1 cellular context compared by ENCODE assay signal in genomic region chr4:173281420-173282333, GRCh38.
A peak's percentile ranks its signal among the peaks of the same experiment; 100 is the strongest.
TF ChIP-seq lines count a peak whose summit lies in the region.

No MANE protein-coding gene starts in this region.

TF ChIP-seq in K562, 482 proteins besides CTCF, POLR2A, EP300 and RAD21 (continued from another document):
- TF ChIP-seq DPF2 (IDR thresholded peaks at IDR 0.05) (peak; percentile 74), POLR2AphosphoS5 (IDR thresholded peaks at IDR 0.05; ENCODE audit: control insufficient read depth, insufficient read depth, low read depth, low read length) (peak; percentile 75; the same call in 1 of the 2 replicates), NKRF (IDR thresholded peaks at IDR 0.05; ENCODE audit: borderline replicate concordance) (peak; percentile 68), TEAD4 (IDR thresholded peaks at IDR 0.05; ENCODE audit: low read length) (peak; percentile 86), TEAD4 (CRISPR knock-in tag; IDR thresholded peaks at IDR 0.05; ENCODE audit: borderline replicate concordance) (no peak), ZNF766 (CRISPR knock-in tag; conservative IDR thresholded peaks at IDR 0.05) (peak; percentile 94), CBFA2T3 (IDR thresholded peaks at IDR 0.05) (peak; percentile 84), ATF7 (IDR thresholded peaks at IDR 0.05) (0 out of 2 replicates have a peak, but pooled peaks have one; percentile 33), ZNF12 (CRISPR knock-in tag; IDR thresholded peaks at IDR 0.05) (no peak), ATF1 (CRISPR knock-in tag; IDR thresholded peaks at IDR 0.05) (no peak), ATF1 (tag; IDR thresholded peaks at IDR 0.05) (0 out of 2 replicates have a peak, but pooled peaks have one; percentile 8), MTA2 (IDR thresholded peaks at IDR 0.05; ENCODE audit: low read depth) (peak; percentile 34; the same call in 1 of the 2 replicates), SMARCC2 (IDR thresholded peaks at IDR 0.05; ENCODE audit: low read depth) (0 out of 2 replicates have a peak, but pooled peaks have one; percentile 43), TAL1 (IDR thresholded peaks at IDR 0.05) (peak; percentile 71), KDM1A (IDR thresholded peaks at IDR 0.05) (0 out of 4 replicates have a peak, but pooled peaks of 1 of the 2 experiments have one; percentile 18), PRDM10 (IDR thresholded peaks at IDR 0.05; ENCODE audit: partially characterized antibody) (peak; percentile 47), ARID1B (IDR thresholded peaks at IDR 0.05) (peak; percentile 85), PHF8 (IDR thresholded peaks at IDR 0.05; ENCODE audit: borderline replicate concordance, low read length) (peak; percentile 25; the same call in 1 of the 2 replicates), L3MBTL2 (IDR thresholded peaks at IDR 0.05) (peak; percentile 71), TRIM24 (IDR thresholded peaks at IDR 0.05) (peak in 1 of 2 experiments; percentile 74; a peak in 1 of 4 replicates), MNT (conservative IDR thresholded peaks at IDR 0.05) (peak; percentile 33 to 76; a peak in 1 of 4 replicates), ZNF699 (CRISPR knock-in tag; IDR thresholded peaks at IDR 0.05; ENCODE audit: insufficient replicate concordance) (no peak), MAZ (CRISPR knock-in tag; conservative IDR thresholded peaks at IDR 0.05 in 1 of 2, IDR thresholded peaks at IDR 0.05 in 1 of 2) (0 out of 4 replicates have a peak, but pooled peaks of 1 of the 2 experiments have one; percentile 7), FOXM1 (IDR thresholded peaks at IDR 0.05; ENCODE audit: low read depth) (no peak), FOXM1 (CRISPR knock-in tag; IDR thresholded peaks at IDR 0.05; ENCODE audit: low read depth) (no peak), GTF2A2 (tag; IDR thresholded peaks at IDR 0.05) (no peak), PTTG1 (tag; IDR thresholded peaks at IDR 0.05; ENCODE audit: low read depth) (no peak), AFF4 (CRISPR knock-in tag; IDR thresholded peaks at IDR 0.05) (no peak), PML (IDR thresholded peaks at IDR 0.05; ENCODE audit: low read length) (peak; percentile 73; the same call in 1 of the 2 replicates), HNRNPLL (IDR thresholded peaks at IDR 0.05; ENCODE audit: low read depth, low read length, poor library complexity, severe bottlenecking) (peak; percentile 29), PHF20 (IDR thresholded peaks at IDR 0.05; ENCODE audit: partially characterized antibody) (peak; percentile 13), CREM (IDR thresholded peaks at IDR 0.05; ENCODE audit: low read depth) (peak; percentile 39; the same call in 1 of the 2 replicates), CBFA2T2 (conservative IDR thresholded peaks at IDR 0.05) (peak; percentile 73), MAX (CRISPR knock-in tag; IDR thresholded peaks at IDR 0.05) (peak; percentile 41; the same call in 1 of the 2 replicates), NCOA1 (IDR thresholded peaks at IDR 0.05; ENCODE audit: low read depth) (0 out of 2 replicates have a peak, but pooled peaks have one; percentile 28), DACH1 (IDR thresholded peaks at IDR 0.05; ENCODE audit: partially characterized antibody) (peak; percentile 52), PTBP1 (IDR thresholded peaks at IDR 0.05; ENCODE audit: low read depth, low read length) (no peak), BRF1 (IDR thresholded peaks at IDR 0.05; ENCODE audit: borderline replicate concordance, extremely low read depth, insufficient read length) (no peak), TEAD1 (CRISPR knock-in tag; IDR thresholded peaks at IDR 0.05) (0 out of 4 replicates have a peak, but pooled peaks of 1 of the 2 experiments have one; percentile 51), ETV5 (CRISPR knock-in tag; IDR thresholded peaks at IDR 0.05; ENCODE audit: low read depth) (no peak), TCF3 (CRISPR knock-in tag; IDR thresholded peaks at IDR 0.05) (peak; percentile 81)
